In the genomic region with DNA sequence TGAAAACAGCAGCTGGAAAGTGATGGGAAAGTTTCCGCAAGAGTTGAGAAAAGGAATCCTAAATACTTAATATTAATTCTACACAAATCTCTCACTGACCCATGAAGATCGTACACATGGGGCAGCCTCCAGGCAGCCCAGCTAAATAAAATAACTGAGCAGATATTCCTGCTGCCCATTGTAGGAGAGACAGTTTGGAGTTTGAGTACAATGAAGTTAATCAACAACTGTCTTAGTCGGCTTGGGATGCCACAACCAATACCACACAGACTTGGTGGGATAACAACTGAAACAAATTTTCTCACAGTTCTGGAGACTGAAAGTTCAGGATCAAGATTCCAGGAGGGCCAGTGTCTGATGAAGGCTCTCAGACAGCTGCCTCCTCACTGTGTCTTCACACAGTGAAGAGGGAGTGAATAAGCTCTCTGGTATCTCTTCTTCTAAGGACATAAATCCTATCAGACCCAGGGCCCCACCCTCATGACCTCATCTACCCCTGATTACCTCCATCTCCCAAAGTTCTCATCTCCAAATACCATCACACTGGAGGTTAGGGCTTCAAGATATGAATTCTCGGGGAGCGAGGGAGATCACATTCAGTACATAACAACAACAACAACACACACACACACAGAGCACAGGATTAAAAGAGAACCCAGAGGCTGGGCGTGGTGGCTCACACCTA, we compare ENCODE assay signal across 11 cellular contexts. TPM values are rescaled to one million over a fixed set of nuclear protein-coding genes. Genes with fewer than 3 reads are reported as not detected.
DNase-seq lines count a peak whose midpoint lies in the region; ATAC-seq, FAIRE-seq and TF ChIP-seq lines count a peak whose summit lies in the region.
"Had no signal": no experiment of that assay in that cellular context is flagged by ENCODE, and none has a peak within 500 bp of the region (broad histone marks: within the 10 kb centered on the region; RNA-seq: fewer than 3 reads in every experiment).

No MANE protein-coding gene starts in this region.

- ATAC-seq in A549: peak; percentile 94 to 96

- DNase-seq in A549 (ENCODE audit: low read depth in 1 of 2, low spot score in 1 of 2): peak; percentile 25 to 74
- DNase-seq in GM23248: peak; percentile 77
- DNase-seq in adipocyte (ENCODE audit: low read depth): peak; percentile 41
- DNase-seq in kidney epithelial cell (ENCODE audit: low read depth): peak; percentile 58
- no peak for DNase-seq in COR-L47 (lab: John Stamatoyannopoulos, UW)
- no peak for DNase-seq in NCI-H128 (lab: John Stamatoyannopoulos, UW; ENCODE audit: unreplicated experiment)
- DNase-seq in NK-92 treated with Interleukin-12 subunit alpha and Interleukin-12 subunit beta, amount 100 ng/mL, for 24 hours (lab: John Stamatoyannopoulos, UW): no peak
- DNase-seq in activated gamma-delta T cell (lab: John Stamatoyannopoulos, UW): no peak
- DNase-seq: activated gamma-delta T cell treated with Interleukin-2 at 50 U/mL for 16 hours, NCI-H524 had no signal

- H3K27ac ChIP-seq in A549 (peak overlapping the region; percentile 25 to 70; a peak in 5 of 6 replicates), GM23248 (peak overlapping the region; percentile 84)

- 58% methylated on average over 6 of the region's 6 CpGs for WGBS in A549 (ENCODE audit: missing lambda C conversion rate)
- 73 to 77% methylated on average over 6 of the region's 6 CpGs for WGBS in GM23248 (ENCODE audit: low coverage in 1 of 2, low lambda C conversion rate in 2 of 2, missing lambda C conversion rate in 2 of 2), 2 experiments

- no peak overlapping the region for H2AFZ ChIP-seq in GM23248

- peak overlapping the region; percentile 62 for H3K9ac ChIP-seq in GM23248
- peak overlapping the region; percentile 27 for H3K9ac ChIP-seq in adipocyte (ENCODE audit: low read length)

- H3K4me1 ChIP-seq in A549: peaks cover 24% of the 10 kb centered on the region
- H3K4me1 ChIP-seq in GM23248 (ENCODE audit: insufficient read depth): peaks cover 20% of the 10 kb centered on the region
- peaks cover 30% of the 10 kb centered on the region for H3K4me1 ChIP-seq in adipocyte (ENCODE audit: control insufficient read depth, insufficient read depth, low read length)

- TF ChIP-seq RAD21 in A549 (conservative IDR thresholded peaks at IDR 0.05 in 1 of 2, IDR thresholded peaks at IDR 0.05 in 1 of 2): no peak

- H3K9me2 ChIP-seq in GM23248 (ENCODE audit: insufficient read depth): no peaks in the 10 kb centered on the region

- H3K4me2 ChIP-seq in A549 (peak overlapping the region; percentile 49), GM23248 (ENCODE audit: unreplicated experiment) (peak overlapping the region; percentile 51)

- no peak for TF ChIP-seq EP300 in A549 (IDR thresholded peaks at IDR 0.05)

- CTCF ChIA-PET in A549 (lab: Yijun Ruan, JAX): interaction anchor here (0.6 to 6.2 kb wide), 20 partner anchors 8 to 515 kb away, joined by 3 to 73 read pairs (median 6); a partner anchor contains a TSS

- TF ChIP-seq POLR2A in A549 (IDR thresholded peaks at IDR 0.05; ENCODE audit: low read length): no peak

- peaks cover 7% of the 10 kb centered on the region for H3F3A ChIP-seq in GM23248 (ENCODE audit: insufficient read depth)

- peaks cover 4% of the 10 kb centered on the region; the same call in 1 of the 2 replicates for H3K36me3 ChIP-seq in GM23248 (ENCODE audit: low read depth)
- peaks cover 3% of the 10 kb centered on the region for H3K36me3 ChIP-seq in adipocyte (ENCODE audit: control insufficient read depth, insufficient read depth, low read length, severe bottlenecking)
- no peaks in the 10 kb centered on the region for H3K36me3 ChIP-seq in kidney epithelial cell (ENCODE audit: control insufficient read depth, insufficient read depth, low read length)

- no peak for TF ChIP-seq CTCF in A549 (IDR thresholded peaks at IDR 0.05)
- TF ChIP-seq CTCF in kidney epithelial cell (IDR thresholded peaks at IDR 0.05; ENCODE audit: insufficient read depth, low read length, poor library complexity, severe bottlenecking): no peak

- FAIRE-seq in A549 (lab: Jason Lieb, UNC): no peak
- FAIRE-seq: TTC549 had no signal

- H3K27me3 ChIP-seq in GM23248 (replicated peaks; ENCODE audit: insufficient read depth) (no peaks in the 10 kb centered on the region), adipocyte (replicated peaks; ENCODE audit: control insufficient read depth, insufficient read depth, low read length) (no peaks in the 10 kb centered on the region), kidney epithelial cell (ENCODE audit: control insufficient read depth, insufficient read depth, low read length) (no peaks in the 10 kb centered on the region)

- H3K79me2 ChIP-seq in GM23248 (ENCODE audit: insufficient read depth): peaks cover 99% of the 10 kb centered on the region

- H4K20me1 ChIP-seq in GM23248 (ENCODE audit: insufficient read depth): no peaks in the 10 kb centered on the region

- in situ Hi-C loops in GM23248 (cut with MboI): loop anchor here (10.0 kb wide), 1 partner anchor 228 kb away; a partner anchor contains a TSS

- no peak overlapping the region for H3K4me3 ChIP-seq in A549
- H3K4me3 ChIP-seq in GM23248: peak overlapping the region; percentile 32
- no peak overlapping the region for H3K4me3 ChIP-seq in adipocyte (ENCODE audit: low read length)
- H3K4me3 ChIP-seq in kidney epithelial cell (ENCODE audit: low read depth, low read length): no peak overlapping the region

- no peaks in the 10 kb centered on the region for H3K9me3 ChIP-seq in A549
- no peaks in the 10 kb centered on the region for H3K9me3 ChIP-seq in GM23248 (ENCODE audit: low read depth)
- no peaks in the 10 kb centered on the region for H3K9me3 ChIP-seq in adipocyte (ENCODE audit: control insufficient read depth, low read length)

- POLR2A ChIA-PET in A549 (lab: Yijun Ruan, JAX): interaction anchor here (0.6 to 1.2 kb wide), 4 partner anchors 9 to 208 kb away, joined by 4 to 7 read pairs (median 6); a partner anchor contains a TSS

TF ChIP-seq in A549, 52 proteins besides CTCF, POLR2A, EP300 and RAD21:
- TF ChIP-seq, protein P1, sequence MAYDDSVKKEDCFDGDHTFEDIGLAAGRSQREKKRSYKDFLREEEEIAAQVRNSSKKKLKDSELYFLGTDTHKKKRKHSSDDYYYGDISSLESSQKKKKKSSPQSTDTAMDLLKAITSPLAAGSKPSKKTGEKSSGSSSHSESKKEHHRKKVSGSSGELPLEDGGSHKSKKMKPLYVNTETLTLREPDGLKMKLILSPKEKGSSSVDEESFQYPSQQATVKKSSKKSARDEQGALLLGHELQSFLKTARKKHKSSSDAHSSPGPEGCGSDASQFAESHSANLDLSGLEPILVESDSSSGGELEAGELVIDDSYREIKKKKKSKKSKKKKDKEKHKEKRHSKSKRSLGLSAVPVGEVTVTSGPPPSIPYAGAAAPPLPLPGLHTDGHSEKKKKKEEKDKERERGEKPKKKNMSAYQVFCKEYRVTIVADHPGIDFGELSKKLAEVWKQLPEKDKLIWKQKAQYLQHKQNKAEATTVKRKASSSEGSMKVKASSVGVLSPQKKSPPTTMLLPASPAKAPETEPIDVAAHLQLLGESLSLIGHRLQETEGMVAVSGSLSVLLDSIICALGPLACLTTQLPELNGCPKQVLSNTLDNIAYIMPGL (CRISPR knock-in tag; IDR thresholded peaks at IDR 0.05; ENCODE audit: borderline replicate concordance): no peak
- TF ChIP-seq FOSL2 (IDR thresholded peaks at IDR 0.05) (no peak), FOSL2 (CRISPR knock-in tag; IDR thresholded peaks at IDR 0.05) (peak; percentile 57)
TF ChIP-seq in A549: peak in this region for 1.

RNA-seq across cellular contexts. Expression of a gene that starts 9.7 kb away (rescaled TPM):
- polyA plus RNA-seq in A549 (2011; rRNA removed) (39.2 and 47.8 TPM in 2 replicates), A549 (2017; fragmentation: RNase III; extraction: RNeasy Plus Mini Kit Qiagen cat#74134 plus additional on column Dnase treatment) (25.7 to 28.9 TPM (median 27.3 TPM) in 3 replicates), GM23248 (2016; fragmentation: Nextera tagmentation; extraction: Ambion mirVana) (12.7 and 15.5 TPM in 2 replicates)
- polyA plus RNA-seq in A549 (2012; cell fraction: cytosol; rRNA removed): 6.8 and 7.2 TPM in 2 replicates
- 6.1 and 11.0 TPM in 2 replicates for polyA plus RNA-seq in A549 (2012; cell fraction: nucleus; rRNA removed)
- polyA minus RNA-seq in A549 (2011; rRNA and poly(A)+ RNA removed): 21.0 and 24.5 TPM in 2 replicates
- total RNA-seq in GM23248 (2014; rRNA removed; shearing (Covaris generic)): 38.4 and 75.2 TPM in 2 replicates
- total RNA-seq in kidney epithelial cell: 30.7 and 31.2 TPM in 2 replicates

Comparison
In these comparisons a context has a peak if more than half of its experiments do, and no peak if none do; other contexts are left out.
1. DNase-seq: peak in A549 (2 of 2), GM23248 (single experiment), adipocyte (single experiment) and kidney epithelial cell (single experiment); none in COR-L47 (single experiment), NCI-H128 (single experiment), NK-92 treated with Interleukin-12 subunit alpha and Interleukin-12 subunit beta, amount 100 ng/mL, for 24 hours (single experiment) and activated gamma-delta T cell (single experiment).